Comparison of ENCODE assay signal across 7 cellular contexts in the genomic region with DNA sequence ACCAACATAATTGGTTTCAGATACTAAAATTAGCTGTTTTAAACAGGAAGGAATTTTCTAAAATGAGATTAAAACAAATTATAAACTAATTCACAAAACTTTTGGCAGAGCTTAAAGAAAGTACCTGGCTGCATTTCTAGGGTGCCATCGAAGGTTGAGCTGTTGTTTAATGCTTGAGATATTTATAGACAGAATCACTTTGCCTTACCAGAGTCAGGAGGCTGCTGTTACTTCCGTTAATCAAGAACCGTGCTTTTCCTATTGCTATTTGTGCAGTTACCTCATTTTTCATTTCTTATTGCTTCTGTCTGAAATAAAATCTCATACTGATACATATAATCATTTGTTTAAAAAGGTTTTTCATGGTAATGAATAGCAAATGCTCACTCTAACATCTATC.
"Had no signal": no experiment of that assay in that cellular context is flagged by ENCODE, and none has a peak within 500 bp of the region (broad histone marks: within the 10 kb centered on the region; RNA-seq: fewer than 3 reads in every experiment).

No MANE protein-coding gene starts in this region.

- H3K27ac ChIP-seq: HL-60 had no signal

- H3K27ac Mint-ChIP-seq: IgD-negative memory B cell had no signal

- DNase-seq: IMR-90, KBM-7, KG1 had no signal

- ATAC-seq: HepG2, K562 had no signal

- H3K4me1 Mint-ChIP-seq: IgD-negative memory B cell had no signal

- H3K4me3 Mint-ChIP-seq: IgD-negative memory B cell had no signal

- H3K36me3 Mint-ChIP-seq: IgD-negative memory B cell had no signal

- H3K27me3 Mint-ChIP-seq: IgD-negative memory B cell had no signal

- H3K4me3 ChIP-seq: K562 had no signal
